In the genomic region with DNA sequence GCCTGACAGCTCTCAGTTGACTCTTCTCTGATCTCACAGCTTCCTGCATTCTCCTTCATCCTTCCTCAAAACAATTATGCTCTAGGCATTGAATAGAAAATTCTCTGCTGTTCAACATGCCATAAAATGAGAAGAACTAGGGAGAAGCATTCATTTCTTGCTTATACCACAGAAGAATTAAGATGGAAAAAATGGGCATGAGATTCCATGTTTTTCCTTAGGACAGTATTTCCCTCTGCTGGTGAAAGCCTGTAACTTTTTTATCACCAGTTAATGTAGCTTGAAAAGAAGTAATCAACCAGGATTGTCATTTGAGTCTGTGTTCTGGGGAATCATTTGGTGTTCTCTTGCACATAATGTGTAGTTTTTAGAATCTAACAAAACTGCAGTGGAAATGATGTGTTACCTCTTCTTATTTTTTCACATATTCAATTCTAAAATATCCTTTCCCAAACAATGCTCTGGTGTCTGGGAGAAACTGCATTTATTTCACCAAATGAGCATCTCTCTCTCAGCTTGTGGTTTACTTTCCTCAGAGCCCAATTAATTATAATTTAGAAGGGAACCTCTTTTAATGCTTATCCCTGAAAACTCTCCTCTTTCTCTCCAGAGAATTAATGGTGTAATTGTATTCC, we compare ENCODE assay signal across 9 cellular contexts.
DNase-seq lines count a peak whose midpoint lies in the region; ATAC-seq, FAIRE-seq and TF ChIP-seq lines count a peak whose summit lies in the region.
"Had no signal": no experiment of that assay in that cellular context is flagged by ENCODE, and none has a peak within 500 bp of the region (broad histone marks: within the 10 kb centered on the region; RNA-seq: fewer than 3 reads in every experiment).

No MANE protein-coding gene starts in this region.

- no peak overlapping the region for H3K27ac ChIP-seq in spleen

- no peaks in the 10 kb centered on the region for H3K4me1 ChIP-seq in spleen

- H3K36me3 ChIP-seq in spleen, result no peaks in the 10 kb centered on the region

- TF ChIP-seq CTCF in spleen (IDR thresholded peaks at IDR 0.05 in 8 of 11, conservative IDR thresholded peaks at IDR 0.05 in 3 of 11), result peak in 6 of 11 experiments; percentile 11 to 48 (median 42)

- H3K9me3 ChIP-seq in spleen, result no peaks in the 10 kb centered on the region

- intact Hi-C loops in spleen (cut with DNase I; ENCODE audit: low total_unique reads), result loop anchor here (2.0 to 10.0 kb wide), 2 partner anchors 179 to 389 kb away; no protein-coding TSS in a partner anchor

- no peak overlapping the region for H3K4me3 ChIP-seq in spleen

- no peak for TF ChIP-seq POLR2A in spleen (IDR thresholded peaks at IDR 0.05)

- H3K27me3 ChIP-seq in spleen (replicated peaks in 1 of 7), result peaks cover 0 to 4% (median 0%) of the 10 kb centered on the region in 7 donors

- FAIRE-seq in frontal cortex (lab: Jason Lieb, UNC), result peak; percentile 60

- in situ Hi-C loops in SK-MEL-5 (cut with HindIII; ENCODE audit: low pct_unique_long_range_greater_than_20kb, low sequenced_read_pairs), result loop anchor here (25.0 kb wide), 1 partner anchor 157 kb away; no protein-coding TSS in a partner anchor

- ATAC-seq in GM21737 (IDR thresholded peaks at IDR 0.05; ENCODE audit: unreplicated experiment) (no peak), HG03520 (IDR thresholded peaks at IDR 0.05; ENCODE audit: unreplicated experiment) (no peak), HG02970 (IDR thresholded peaks at IDR 0.05; ENCODE audit: low FRiP score, unreplicated experiment) (no peak)

- DNase-seq in NCI-H1417 (lab: John Stamatoyannopoulos, UW) (peak in 2 of 3 experiments; percentile 9 to 57), NCI-H1417 treated with DMSO at 0.1 percent for 48 hours (lab: John Stamatoyannopoulos, UW) (no peak), SK-MEL-5 (ENCODE audit: low read depth, low spot score) (peak; percentile 66), frontal cortex (ENCODE audit: low spot score in 2 of 2) (peak; percentile 5 to 10), spleen (no peak)
- DNase-seq: CD4-positive, CD25-positive, alpha-beta regulatory T cell had no signal

Comparison
In these comparisons a context has a peak if more than half of its experiments do, and no peak if none do; other contexts are left out.
1. DNase-seq: peak in NCI-H1417 (2 of 3), SK-MEL-5 (single experiment) and frontal cortex (2 of 2); none in NCI-H1417 treated with DMSO at 0.1 percent for 48 hours (single experiment) and spleen (single experiment).